In the genomic region with DNA sequence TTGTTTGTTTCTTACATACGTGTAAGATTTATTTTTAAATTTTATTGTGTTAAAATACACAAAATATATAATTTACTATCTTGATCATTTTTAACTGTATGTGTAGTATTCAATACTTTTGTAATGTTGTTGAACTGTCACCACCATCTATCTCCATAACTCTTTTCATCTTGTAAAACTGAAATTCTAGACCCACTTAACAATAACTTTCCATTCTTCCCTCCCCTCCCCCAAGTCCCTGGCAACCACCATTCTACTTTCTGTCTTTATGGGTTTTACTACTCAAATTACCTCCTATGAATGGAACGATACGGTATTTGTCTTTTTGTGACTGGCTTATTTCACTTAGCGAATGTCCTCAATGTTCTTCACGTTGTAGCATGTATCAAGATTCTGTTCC, we compare ENCODE assay signal across 8 cellular contexts.
"Had no signal": no experiment of that assay in that cellular context is flagged by ENCODE, and none has a peak within 500 bp of the region (broad histone marks: within the 10 kb centered on the region; RNA-seq: fewer than 3 reads in every experiment).

No MANE protein-coding gene starts in this region.

- H3K4me2 ChIP-seq: GM23338 had no signal

- ATAC-seq: GM23338, K562 had no signal

- DNase-seq: H9, HCEC 1CT, IMR-90 had no signal

- H2AFZ ChIP-seq: GM23338 had no signal

- H3K4me3 ChIP-seq: GM23338, K562 had no signal

- FAIRE-seq: H1, H54, HTR-8/SVneo, K562 had no signal
